ENCODE assay signal across 24 cellular contexts in the genomic region with DNA sequence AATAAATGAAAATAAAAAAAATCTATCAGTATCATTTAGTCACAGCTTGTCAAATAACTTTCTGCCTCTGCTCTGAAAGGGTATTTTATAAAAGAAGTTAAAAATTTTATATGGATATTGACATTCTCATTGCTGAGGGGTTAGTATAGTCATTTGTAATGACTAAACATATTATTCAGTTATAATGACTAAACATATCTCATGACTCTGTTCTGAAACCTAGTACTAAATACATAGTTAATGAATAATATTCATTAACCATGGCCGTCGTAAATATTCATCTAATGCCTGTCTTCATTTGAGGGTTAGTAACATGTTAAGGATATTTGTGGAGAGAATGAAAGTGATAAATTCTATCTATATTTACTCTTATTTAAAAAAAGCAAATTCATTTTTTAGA.
DNase-seq lines count a peak whose midpoint lies in the region; ATAC-seq and TF ChIP-seq lines count a peak whose summit lies in the region.
"Had no signal": no experiment of that assay in that cellular context is flagged by ENCODE, and none has a peak within 500 bp of the region (broad histone marks: within the 10 kb centered on the region; RNA-seq: fewer than 3 reads in every experiment).

No MANE protein-coding gene starts in this region.

- H3K9me3 ChIP-seq in RWPE2 (ENCODE audit: severe bottlenecking) (no peaks in the 10 kb centered on the region), sigmoid colon (no peaks in the 10 kb centered on the region)
- H3K9me3 ChIP-seq: left lung, mucosa of descending colon, neutrophil had no signal

- no peak for TF ChIP-seq POLR2A in sigmoid colon (IDR thresholded peaks at IDR 0.05)

- no peak for TF ChIP-seq EP300 in sigmoid colon (IDR thresholded peaks at IDR 0.05)

- no peak for TF ChIP-seq CTCF in RWPE2 (IDR thresholded peaks at IDR 0.05; ENCODE audit: poor library complexity, severe bottlenecking)
- TF ChIP-seq CTCF in sigmoid colon (IDR thresholded peaks at IDR 0.05): no peak

- intact Hi-C loops in sigmoid colon (cut with DNase I): no loop called here

- H3K4me3 ChIP-seq in RWPE2 (ENCODE audit: severe bottlenecking) (no peak overlapping the region), sigmoid colon (no peak overlapping the region)
- H3K4me3 ChIP-seq: coronary artery, left lung, mucosa of descending colon had no signal

- WGBS in sigmoid colon, 2 donors: 69 to 98% methylated on average over 2 of the region's 2 CpGs

- no peaks in the 10 kb centered on the region for H3K36me3 ChIP-seq in RWPE2 (ENCODE audit: low read depth)
- H3K36me3 ChIP-seq in sigmoid colon: no peaks in the 10 kb centered on the region
- H3K36me3 ChIP-seq: left lung, neutrophil had no signal

- H3K27ac ChIP-seq in RWPE2 (ENCODE audit: poor library complexity, severe bottlenecking) (peak overlapping the region; percentile 16), sigmoid colon (peak overlapping the region in 3 of 4 donors; percentile 73 to 83 (median 74))
- H3K27ac ChIP-seq: KMS-11, neutrophil had no signal

- H3K27me3 ChIP-seq in RWPE2 (ENCODE audit: insufficient read depth, poor library complexity, severe bottlenecking) (no peaks in the 10 kb centered on the region), sigmoid colon (no peaks in the 10 kb centered on the region)
- H3K27me3 ChIP-seq: left lung, neutrophil had no signal

- ATAC-seq in GM18511 (IDR thresholded peaks at IDR 0.05; ENCODE audit: unreplicated experiment) (peak; percentile 61), HG02938 (IDR thresholded peaks at IDR 0.05; ENCODE audit: unreplicated experiment) (peak; percentile 78), RWPE2 (ENCODE audit: low read depth) (no peak)
- ATAC-seq: CD8-positive, alpha-beta T cell; left lung; mucosa of descending colon; T-helper 17 cell; WTC11 had no signal

- peaks cover 19% of the 10 kb centered on the region for H3K4me1 ChIP-seq in RWPE2 (ENCODE audit: insufficient read depth, poor library complexity, severe bottlenecking)
- peaks cover 0 to 72% (median 64%) of the 10 kb centered on the region in 4 donors for H3K4me1 ChIP-seq in sigmoid colon

- DNase-seq in RWPE2 (ENCODE audit: low spot score) (no peak), sigmoid colon (no peak), inferior parietal cortex (ENCODE audit: extremely low spot score) (no peak), HuH-7 (ENCODE audit: low spot score) (no peak), NOMO-1 treated with dmso at 0.1 percent for 144 hours (lab: John Stamatoyannopoulos, UW; ENCODE audit: unreplicated experiment) (no peak)
- DNase-seq in activated T-cell treated with anti-CD3 and anti-CD28 coated beads, Interleukin-2, amount 50 U/mL, for 1 hour: no peak
- DNase-seq: activated CD8-positive, alpha-beta memory T cell treated with anti-CD3 and anti-CD28 coated beads for 24 hours; activated naive CD8-positive, alpha-beta T cell treated with anti-CD3 and anti-CD28 coated beads for 36 hours; CD8-positive, alpha-beta T cell; DMS79; foreskin melanocyte; left lung; mucosa of descending colon; NCI-H2081 treated with DMSO at 0.1 percent for 48 hours; NCI-H524 treated with DMSO at 0.1 percent for 48 hours; SIG-M5; stimulated activated naive CD4-positive, alpha-beta T cell; T-helper 17 cell had no signal
